In genomic region chr14:59299731-59300130, GRCh38 we compare ENCODE assay signal across 1 cellular context.
TF ChIP-seq lines count a peak whose summit lies in the region.

No MANE protein-coding gene starts in this region.

TF ChIP-seq in H1, 55 proteins besides CTCF, POLR2A, EP300 and RAD21:
- no peak for TF ChIP-seq USF2 (IDR thresholded peaks at IDR 0.05; ENCODE audit: low read length)
- TF ChIP-seq SP4 (IDR thresholded peaks at IDR 0.05; ENCODE audit: low read length): no peak
- TF ChIP-seq JUND (IDR thresholded peaks at IDR 0.05; ENCODE audit: low read length): no peak
- TF ChIP-seq POU5F1 (IDR thresholded peaks at IDR 0.05; ENCODE audit: low read depth, low read length): no peak
- TF ChIP-seq E2F6 (IDR thresholded peaks at IDR 0.05): no peak
- no peak for TF ChIP-seq TAF7 (optimal IDR thresholded peaks at IDR 0.05; ENCODE audit: borderline replicate concordance, low read depth, low read length)
- no peak for TF ChIP-seq ASH2L (IDR thresholded peaks at IDR 0.05; ENCODE audit: low read length)
- no peak for TF ChIP-seq NANOG (IDR thresholded peaks at IDR 0.05; ENCODE audit: insufficient read depth, low read depth, low read length, poor library complexity, severe bottlenecking)
- TF ChIP-seq KDM4A (IDR thresholded peaks at IDR 0.05; ENCODE audit: low read depth, low read length, severe bottlenecking): no peak
- TF ChIP-seq NRF1 (IDR thresholded peaks at IDR 0.05; ENCODE audit: low read depth, low read length): no peak
- TF ChIP-seq YY1 (IDR thresholded peaks at IDR 0.05; ENCODE audit: low read depth, low read length): no peak
- TF ChIP-seq RBBP5 (IDR thresholded peaks at IDR 0.05; ENCODE audit: borderline replicate concordance, low read depth, low read length): no peak
- TF ChIP-seq CHD2 (IDR thresholded peaks at IDR 0.05; ENCODE audit: low read length): no peak
- no peak for TF ChIP-seq RXRA (IDR thresholded peaks at IDR 0.05; ENCODE audit: insufficient read depth, low read depth, low read length)
- no peak for TF ChIP-seq BACH1 (IDR thresholded peaks at IDR 0.05; ENCODE audit: low read length)
- TF ChIP-seq SUZ12 (IDR thresholded peaks at IDR 0.05; ENCODE audit: low read length): no peak
